In the genomic region with DNA sequence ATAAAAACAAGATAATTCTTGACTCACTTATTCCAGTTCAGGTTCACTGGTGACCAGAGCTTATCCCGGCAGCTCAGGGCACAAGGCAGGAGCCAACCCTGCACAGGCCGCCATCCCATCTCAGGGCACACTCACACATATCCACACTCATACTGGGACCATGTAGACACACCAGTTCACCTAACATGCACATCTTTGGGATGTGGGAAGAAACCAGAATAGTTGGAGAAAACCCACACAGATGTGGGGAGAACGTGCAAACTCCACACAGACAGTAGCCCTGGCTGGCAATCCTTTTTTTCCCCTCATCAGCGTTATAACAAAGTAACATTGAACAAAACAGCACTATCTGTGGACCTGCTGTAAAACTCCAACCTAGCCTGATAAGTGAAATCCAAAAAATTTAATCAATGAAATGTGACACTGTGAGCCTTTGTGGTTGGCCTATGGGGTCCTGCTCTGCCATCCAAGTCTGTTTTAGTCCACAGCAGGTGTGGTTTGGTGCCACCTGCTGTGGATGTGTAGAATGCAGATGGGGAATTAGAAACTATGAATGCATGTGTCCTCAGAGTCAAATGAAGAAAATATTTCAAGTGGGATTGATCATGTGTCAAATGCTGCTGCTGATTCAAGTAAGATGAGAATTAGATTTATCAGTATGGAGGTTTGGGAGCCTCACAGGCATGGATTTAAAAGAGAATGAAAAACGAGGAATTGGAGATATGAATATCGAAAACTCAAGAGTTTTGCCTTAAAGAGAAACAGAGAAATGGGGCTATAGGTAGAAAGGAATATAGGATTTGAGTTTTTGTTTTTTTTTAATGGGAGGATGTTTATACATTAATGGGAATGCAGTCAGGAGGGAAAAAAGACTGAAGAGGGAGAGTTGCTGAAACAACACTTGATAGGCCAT, we compare ENCODE assay signal across 9 cellular contexts. TPM values are rescaled to one million over a fixed set of nuclear protein-coding genes. Genes with fewer than 3 reads are reported as not detected.
DNase-seq lines count a peak whose midpoint lies in the region; ATAC-seq, FAIRE-seq and TF ChIP-seq lines count a peak whose summit lies in the region.
"Had no signal": no experiment of that assay in that cellular context is flagged by ENCODE, and none has a peak within 500 bp of the region (broad histone marks: within the 10 kb centered on the region; RNA-seq: fewer than 3 reads in every experiment).

No MANE protein-coding gene starts in this region.

- ATAC-seq in GM21367 (IDR thresholded peaks at IDR 0.05; ENCODE audit: unreplicated experiment), result peak; percentile 77
- ATAC-seq in GM12878, result peak; percentile 94

- H3K36me3 ChIP-seq in Karpas-422 (ENCODE audit: insufficient read depth, low read length), result peaks cover 88% of the 10 kb centered on the region
- H3K36me3 ChIP-seq in SU-DHL-6 (ENCODE audit: low read length), result peaks cover 40% of the 10 kb centered on the region; the same call in 1 of the 2 replicates
- H3K36me3 ChIP-seq in GM12878 (ENCODE audit: control insufficient read depth in 2 of 2, insufficient read depth in 2 of 2, low read length in 1 of 2), result peaks cover 9 to 27% of the 10 kb centered on the region in 2 experiments

- RAD21 ChIA-PET in GM12878 (lab: Charles Lee; ENCODE audit: unreplicated experiment), result interaction anchor here (1.7 kb wide), 1 partner anchor 190 kb away, joined by 8 read pairs; no protein-coding TSS in a partner anchor

- no peak overlapping the region for H3K9ac ChIP-seq in Karpas-422 (ENCODE audit: low read length)
- H3K9ac ChIP-seq in SU-DHL-6 (ENCODE audit: low read length), result no peak overlapping the region
- no peak overlapping the region for H3K9ac ChIP-seq in GM12878 (ENCODE audit: control insufficient read depth, insufficient read depth, low read length)

- no TSS peak for BruUV-seq in GM12878 (replicated peaks; lab: Mats Ljungman, UMichigan)

- H3K4me3 ChIP-seq in Karpas-422 (ENCODE audit: low read length), result no peak overlapping the region
- no peak overlapping the region for H3K4me3 ChIP-seq in SU-DHL-6 (ENCODE audit: insufficient read depth, low read length, poor library complexity, severe bottlenecking)
- H3K4me3 ChIP-seq in GM12878, result no peak overlapping the region

- SMC1A ChIA-PET in GM12878 (lab: Charles Lee; ENCODE audit: uncharacterized antibody, unreplicated experiment), result no interaction called here

- H3K79me2 ChIP-seq in Karpas-422 (ENCODE audit: low read length) (peaks cover 5% of the 10 kb centered on the region; the same call in 1 of the 2 replicates), SU-DHL-6 (ENCODE audit: insufficient read depth, low read length) (no peaks in the 10 kb centered on the region), GM12878 (ENCODE audit: control insufficient read depth, insufficient read depth, low read length) (no peaks in the 10 kb centered on the region)

- intact Hi-C loops in GM12878 (cut with micrococcal nuclease; ENCODE audit: unreplicated experiment), result loop anchor here (1.0 kb wide), 1 partner anchor 196 kb away; no protein-coding TSS in a partner anchor

- TF ChIP-seq POLR2A in GM12878 (IDR thresholded peaks at IDR 0.05; ENCODE audit: low read depth, low read length), result no peak

- no peaks in the 10 kb centered on the region for H3K9me3 ChIP-seq in Karpas-422 (ENCODE audit: low read length)
- no peaks in the 10 kb centered on the region for H3K9me3 ChIP-seq in SU-DHL-6 (ENCODE audit: insufficient read depth, low read length)
- no peaks in the 10 kb centered on the region for H3K9me3 ChIP-seq in GM12878 (replicated peaks; ENCODE audit: control insufficient read depth, insufficient read depth, low read length)

- no peak overlapping the region for H2AFZ ChIP-seq in Karpas-422 (ENCODE audit: low read length)
- H2AFZ ChIP-seq in SU-DHL-6 (ENCODE audit: low read depth, low read length, severe bottlenecking), result no peak overlapping the region
- no peak overlapping the region for H2AFZ ChIP-seq in GM12878 (ENCODE audit: control insufficient read depth, low read depth, low read length)

- TF ChIP-seq EP300 in GM12878 (IDR thresholded peaks at IDR 0.05; ENCODE audit: borderline replicate concordance in 1 of 2, control insufficient read depth in 1 of 2, low read depth in 2 of 2, low read length in 2 of 2), result no peak

- in situ Hi-C loops in GM12878 (cut with MboI), result no loop called here

- no peak for FAIRE-seq in GM12878 (lab: Jason Lieb, UNC)

- H3K4me1 ChIP-seq in Karpas-422 (ENCODE audit: low read length), result peaks cover 5% of the 10 kb centered on the region
- H3K4me1 ChIP-seq in GM12878 (ENCODE audit: control insufficient read depth, insufficient read depth, low read length), result no peaks in the 10 kb centered on the region

- peak; percentile 62 for DNase-seq in ELR (ENCODE audit: low read depth)
- peak; percentile 88 for DNase-seq in Karpas-422
- peak; percentile 8 for DNase-seq in GM12878 (ENCODE audit: low read depth, low spot score)
- DNase-seq in inferior parietal cortex (ENCODE audit: extremely low spot score), result peak; percentile 78
- DNase-seq in stimulated activated CD4-positive, alpha-beta T cell treated with anti-CD3 and anti-CD28 coated beads, Interleukin-4, amount 100 ng/mL, for 24 hours, result peak; percentile 50
- no peak for DNase-seq in OCI-M2 (lab: John Stamatoyannopoulos, UW; ENCODE audit: unreplicated experiment)

- H4K20me1 ChIP-seq in Karpas-422 (ENCODE audit: insufficient read depth, low read depth, low read length) (no peaks in the 10 kb centered on the region), SU-DHL-6 (ENCODE audit: low read depth, low read length) (no peaks in the 10 kb centered on the region), GM12878 (ENCODE audit: control insufficient read depth, insufficient read depth) (no peaks in the 10 kb centered on the region)

- H3K9me2 ChIP-seq in Karpas-422 (replicated peaks; ENCODE audit: insufficient read depth, low read length) (no peaks in the 10 kb centered on the region), SU-DHL-6 (replicated peaks; ENCODE audit: insufficient read depth, low read length) (no peaks in the 10 kb centered on the region)

- 100% methylated on average over 6 of the region's 6 CpGs for WGBS in GM12878 (ENCODE audit: insufficient coverage, insufficient replicate concordance, low lambda C conversion rate, missing lambda C conversion rate)

- POLR2A ChIA-PET in GM12878 (lab: Charles Lee), result no interaction called here

- peaks cover 10% of the 10 kb centered on the region for H3F3A ChIP-seq in SU-DHL-6 (ENCODE audit: insufficient read depth)

- peak; percentile 89 for TF ChIP-seq RAD21 in GM12878 (IDR thresholded peaks at IDR 0.05; ENCODE audit: insufficient read depth, low read depth, low read length)

- CTCF ChIA-PET in GM12878 (lab: Yijun Ruan, JAX), result interaction anchor here (0.6 to 1.8 kb wide), 8 partner anchors 8 to 1941 kb away, joined by 3 to 20 read pairs (median 6); no protein-coding TSS in a partner anchor

- H3K27ac ChIP-seq in Karpas-422 (ENCODE audit: low read length) (no peak overlapping the region), SU-DHL-6 (ENCODE audit: low read depth, low read length) (no peak overlapping the region), GM12878 (ENCODE audit: control insufficient read depth, insufficient read depth) (no peak overlapping the region)
- H3K27ac ChIP-seq: epithelial cell of prostate had no signal

- H3K4me2 ChIP-seq in Karpas-422 (ENCODE audit: low read depth, low read length, poor library complexity, severe bottlenecking), result no peak overlapping the region
- H3K4me2 ChIP-seq in SU-DHL-6 (ENCODE audit: low read depth, low read length, poor library complexity, severe bottlenecking), result no peak overlapping the region
- no peak overlapping the region for H3K4me2 ChIP-seq in GM12878 (ENCODE audit: control insufficient read depth, insufficient read depth)

- no peaks in the 10 kb centered on the region for H3K27me3 ChIP-seq in Karpas-422 (ENCODE audit: low read length)
- H3K27me3 ChIP-seq in SU-DHL-6 (ENCODE audit: low read length), result no peaks in the 10 kb centered on the region
- H3K27me3 ChIP-seq in GM12878 (replicated peaks in 1 of 2; ENCODE audit: control insufficient read depth in 2 of 2, insufficient read depth in 2 of 2, low read length in 1 of 2), result no peaks in the 10 kb centered on the region

- TF ChIP-seq CTCF in SU-DHL-6 (IDR thresholded peaks at IDR 0.05; ENCODE audit: insufficient read depth, low read length, poor library complexity, severe bottlenecking) (peak; percentile 87), GM12878 (IDR thresholded peaks at IDR 0.05 in 2 of 3, conservative IDR thresholded peaks at IDR 0.05 in 1 of 3; ENCODE audit: control insufficient read depth in 2 of 3, extremely low read depth in 1 of 3, insufficient read depth in 1 of 3, low read depth in 3 of 3, low read length in 3 of 3) (peak; percentile 65 to 79 (median 79); a peak in 5 of 6 replicates)

RNA-seq across cellular contexts. Expression of a gene that starts 47.0 kb away (rescaled TPM):
- total RNA-seq in Karpas-422 (2014; rRNA removed; shearing (Covaris generic); ENCODE audit: low replicate concordance), result 77.6 and 101 TPM in 2 replicates
- total RNA-seq in GM12878 (2013; cell fraction: nucleolus; rRNA removed), result 46.0 and 61.1 TPM in 2 replicates
- total RNA-seq in GM12878 (2014; rRNA removed), result 40.8 and 50.7 TPM in 2 replicates
- 69.8 and 70.1 TPM in 2 replicates for total RNA-seq in GM12878 (2014; rRNA removed; fragmentation: Illumina TruSeq; extraction: Trizol)
- 57.4 and 64.8 TPM in 2 replicates for total RNA-seq in GM12878 (2021)
- polyA plus RNA-seq in GM12878 (2011; ENCODE audit: low read depth), result 49.9 TPM
- 71.2 and 122 TPM in 2 replicates for polyA plus RNA-seq in GM12878 (2011; rRNA removed)
- polyA plus RNA-seq in GM12878 (2011; cell fraction: cytosol; rRNA removed), result 22.0 and 25.7 TPM in 2 replicates
- polyA plus RNA-seq in GM12878 (2011; cell fraction: nucleus; rRNA removed), result 21.2 and 22.8 TPM in 2 replicates
- 61.7 and 69.6 TPM in 2 replicates for polyA plus RNA-seq in GM12878 (2012)
- polyA plus RNA-seq in GM12878 (2014; fragmentation: Illumina TruSeq; extraction: Trizol), result 87.1 and 108 TPM in 2 replicates
- polyA plus RNA-seq in GM12878 (2014; fragmentation: Nextera tagmentation; extraction: Ambion mirVana), result 10 to 100 TPM; 81.0 to 89.0 TPM
- 37.2 and 49.1 TPM in 2 replicates for polyA plus RNA-seq in GM12878 (2014; rRNA removed)
- polyA plus RNA-seq in GM12878 (2016; fragmentation: Nextera tagmentation; extraction: Ambion mirVana), result 10 to 100 TPM; 91.7 to 98.3 TPM
- polyA minus RNA-seq in GM12878 (2011; rRNA and poly(A)+ RNA removed), result 20.1 and 29.6 TPM in 2 replicates
- polyA minus RNA-seq in GM12878 (2011; cell fraction: cytosol; rRNA and poly(A)+ RNA removed), result 17.9 and 19.5 TPM in 2 replicates
- 15.4 and 23.7 TPM in 2 replicates for polyA minus RNA-seq in GM12878 (2011; cell fraction: nucleus; rRNA and poly(A)+ RNA removed)
